Comparison of ENCODE assay signal across 13 cellular contexts in the genomic region with DNA sequence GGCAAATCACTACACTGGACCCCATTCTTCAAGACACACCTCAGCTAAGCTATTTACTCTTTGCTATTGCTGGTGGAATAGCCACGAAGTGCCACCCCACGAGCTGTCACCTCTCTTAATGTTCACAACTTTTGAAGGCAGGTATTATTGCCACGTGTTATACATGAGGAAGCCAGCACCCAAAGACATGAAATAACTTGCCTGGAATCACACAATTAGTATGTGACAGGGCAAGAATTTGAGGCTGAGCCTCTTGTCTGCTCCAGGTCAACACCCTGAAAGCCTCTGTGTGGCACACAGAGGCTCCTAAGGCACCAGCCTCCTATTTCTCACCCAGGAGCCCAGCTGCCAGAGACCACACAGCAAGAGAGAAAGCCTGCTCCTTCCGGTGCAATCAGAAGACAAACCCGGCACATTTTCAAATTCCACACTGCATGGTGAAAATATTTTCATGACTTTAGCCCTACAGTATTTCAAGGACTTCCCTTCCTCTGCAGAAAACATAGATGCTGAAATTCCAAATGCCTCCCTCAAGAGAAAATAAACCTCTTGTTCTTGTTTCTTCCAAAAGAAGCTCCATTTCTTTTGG.
DNase-seq lines count a peak whose midpoint lies in the region; TF ChIP-seq lines count a peak whose summit lies in the region.
"Had no signal": no experiment of that assay in that cellular context is flagged by ENCODE, and none has a peak within 500 bp of the region (broad histone marks: within the 10 kb centered on the region; RNA-seq: fewer than 3 reads in every experiment).

No MANE protein-coding gene starts in this region.

- H3K9me3 ChIP-seq in osteoblast (ENCODE audit: low read depth, low read length), result no peaks in the 10 kb centered on the region
- H3K9me3 ChIP-seq: adrenal gland, heart left ventricle had no signal

- DNase-seq in AG20443 (ENCODE audit: low spot score) (peak; percentile 67), LHCN-M2 (ENCODE audit: low read depth) (peak; percentile 51), fibroblast of gingiva (ENCODE audit: low read depth) (peak; percentile 63), osteoblast (ENCODE audit: insufficient read length, low spot score, missing footprints) (no peak), NCI-H526 (lab: John Stamatoyannopoulos, UW) (no peak), T1000 (lab: John Stamatoyannopoulos, UW) (no peak), epidermal melanocyte (ENCODE audit: insufficient read length, low spot score) (no peak), posterior cingulate gyrus (no peak)
- DNase-seq: adrenal gland; heart left ventricle; kidney glomerular epithelial cell; NK-92 treated with Interleukin-12 subunit alpha and Interleukin-12 subunit beta, amount 100 ng/mL, for 24 hours had no signal

- H2AFZ ChIP-seq in osteoblast (ENCODE audit: low read length), result peak overlapping the region; percentile 60

- no peaks in the 10 kb centered on the region for H3K79me2 ChIP-seq in osteoblast (ENCODE audit: insufficient read depth, low read length)

- H3K4me3 ChIP-seq in osteoblast (ENCODE audit: insufficient read depth, low read length), result no peak overlapping the region
- H3K4me3 ChIP-seq: adrenal gland, heart left ventricle, K562 had no signal

- H3K27me3 ChIP-seq in osteoblast (ENCODE audit: insufficient read depth, low read length), result no peaks in the 10 kb centered on the region
- H3K27me3 ChIP-seq: adrenal gland, heart left ventricle had no signal

- intact Hi-C loops in posterior cingulate gyrus (cut with DNase I), result no loop called here

- peaks cover 22% of the 10 kb centered on the region for H3K4me1 ChIP-seq in osteoblast (ENCODE audit: insufficient read depth, low read length)

- H4K20me1 ChIP-seq in osteoblast (ENCODE audit: insufficient read depth, low read length), result no peaks in the 10 kb centered on the region

- H3K36me3 ChIP-seq in osteoblast (ENCODE audit: insufficient read depth, low read length), result no peaks in the 10 kb centered on the region
- H3K36me3 ChIP-seq: adrenal gland, heart left ventricle had no signal

- H3K27ac ChIP-seq in osteoblast (ENCODE audit: low read depth, low read length), result peak overlapping the region; percentile 22

- no peak overlapping the region for H3K4me2 ChIP-seq in osteoblast (ENCODE audit: insufficient read depth, low read length)

- TF ChIP-seq CTCF in osteoblast (IDR thresholded peaks at IDR 0.05; ENCODE audit: extremely low read depth, low read depth, low read length), result no peak

Comparison
In these comparisons a context has a peak if more than half of its experiments do, and no peak if none do; other contexts are left out.
1. DNase-seq: peak in AG20443 (single experiment), LHCN-M2 (single experiment) and fibroblast of gingiva (single experiment); none in osteoblast (single experiment), NCI-H526 (0 of 2), T1000 (single experiment), epidermal melanocyte (single experiment) and posterior cingulate gyrus (0 of 10).